Comparison of ENCODE assay signal across 8 cellular contexts in genomic region chr10:73251683-73252444, GRCh38. TPM values are rescaled to one million over a fixed set of nuclear protein-coding genes. Genes with fewer than 3 reads are reported as not detected.
DNase-seq lines count a peak whose midpoint lies in the region; ATAC-seq and TF ChIP-seq lines count a peak whose summit lies in the region.

No MANE protein-coding gene starts in this region.

- H3K4me1 Mint-ChIP-seq in stimulated activated effector memory CD8-positive, alpha-beta T cell treated with anti-CD3 and anti-CD28 coated beads, Interleukin-12 subunit alpha, Interleukin-12 subunit beta, amount 100 ng/mL, for 72 hours = peaks cover 27% of the 10 kb centered on the region

- H3K27ac ChIP-seq in HUES64 (ENCODE audit: low read depth, low read length) = peak overlapping the region; percentile 86
- peak overlapping the region; percentile 83 to 99 (median 92) for H3K27ac ChIP-seq in adrenal gland
- H3K27ac ChIP-seq in iPS-20b (ENCODE audit: low read length) = peak overlapping the region; percentile 92

- H3K4me3 ChIP-seq in HUES64 (ENCODE audit: low read length) = peak overlapping the region; percentile 80
- peak overlapping the region; percentile 15 to 95 (median 72) for H3K4me3 ChIP-seq in adrenal gland
- peak overlapping the region; percentile 91 for H3K4me3 ChIP-seq in iPS-20b (ENCODE audit: low read length)

- TF ChIP-seq POLR2A in adrenal gland (IDR thresholded peaks at IDR 0.05) = no peak

- TF ChIP-seq CTCF in adrenal gland (IDR thresholded peaks at IDR 0.05) = no peak

- H3K9me3 Mint-ChIP-seq in stimulated activated effector memory CD8-positive, alpha-beta T cell treated with anti-CD3 and anti-CD28 coated beads, Interleukin-12 subunit alpha, Interleukin-12 subunit beta, amount 100 ng/mL, for 72 hours = no peaks in the 10 kb centered on the region

- no peaks in the 10 kb centered on the region for H3K9me3 ChIP-seq in HUES64 (ENCODE audit: insufficient read depth, low read depth, low read length)
- H3K9me3 ChIP-seq in adrenal gland (replicated peaks in 1 of 3) = no peaks in the 10 kb centered on the region
- H3K9me3 ChIP-seq in iPS-20b (ENCODE audit: insufficient read depth, low read depth, low read length) = no peaks in the 10 kb centered on the region

- WGBS in HUES64 = 14% methylated on average over 23 of the region's 23 CpGs
- WGBS in adrenal gland, 4 donors = 13 to 21% (median 15%) methylated on average over 6 to 23 of the region's 23 CpGs

- H3K36me3 Mint-ChIP-seq in stimulated activated effector memory CD8-positive, alpha-beta T cell treated with anti-CD3 and anti-CD28 coated beads, Interleukin-12 subunit alpha, Interleukin-12 subunit beta, amount 100 ng/mL, for 72 hours = peaks cover 60% of the 10 kb centered on the region

- H3K27ac Mint-ChIP-seq in stimulated activated effector memory CD8-positive, alpha-beta T cell treated with anti-CD3 and anti-CD28 coated beads, Interleukin-12 subunit alpha, Interleukin-12 subunit beta, amount 100 ng/mL, for 72 hours = peak overlapping the region; percentile 97

- H3K4me3 Mint-ChIP-seq in stimulated activated effector memory CD8-positive, alpha-beta T cell treated with anti-CD3 and anti-CD28 coated beads, Interleukin-12 subunit alpha, Interleukin-12 subunit beta, amount 100 ng/mL, for 72 hours = peak overlapping the region; percentile 92

- intact Hi-C loops in adrenal gland (cut with DNase I) = no loop called here

- H3K9ac ChIP-seq in HUES64 (ENCODE audit: low read depth, low read length) (peak overlapping the region; percentile 90), iPS-20b (ENCODE audit: low read depth, low read length) (peak overlapping the region; percentile 94)

- H3K36me3 ChIP-seq in HUES64 (ENCODE audit: insufficient read depth, low read length) (peaks cover 24% of the 10 kb centered on the region), adrenal gland (replicated peaks in 1 of 2) (peaks cover 0 to 10% of the 10 kb centered on the region in 2 donors), iPS-20b (ENCODE audit: insufficient read depth, low read depth, low read length) (peaks cover 32% of the 10 kb centered on the region)

- H3K4me1 ChIP-seq in HUES64 (ENCODE audit: insufficient read depth, low read length) (peaks cover 5% of the 10 kb centered on the region; the same call in 1 of the 2 replicates), adrenal gland (replicated peaks in 1 of 2) (peaks cover 23 to 32% of the 10 kb centered on the region in 2 donors), iPS-20b (ENCODE audit: insufficient read depth, low read length) (peaks cover 5% of the 10 kb centered on the region; the same call in 1 of the 2 replicates)

- DNase-seq in activated CD8-positive, alpha-beta memory T cell treated with anti-CD3 and anti-CD28 coated beads for 24 hours = peak; percentile 66
- no peak for DNase-seq in activated CD8-positive, alpha-beta memory T cell treated with anti-CD3 and anti-CD28 coated beads, Interleukin-2, amount 50 U/mL, for 4 hours
- peak in 5 of 7 donors; percentile 19 to 55 (median 34) for DNase-seq in adrenal gland
- DNase-seq in stimulated activated effector memory CD8-positive, alpha-beta T cell treated with anti-CD3 and anti-CD28 coated beads, Interleukin-12 subunit alpha, Interleukin-12 subunit beta, amount 100 ng/mL, for 72 hours (ENCODE audit: low spot score in 2 of 2) = peak in 1 of 2 donors; percentile 53

- no peaks in the 10 kb centered on the region for H3K27me3 ChIP-seq in HUES64 (ENCODE audit: insufficient read depth, low read length)
- no peaks in the 10 kb centered on the region for H3K27me3 ChIP-seq in adrenal gland
- H3K27me3 ChIP-seq in iPS-20b (ENCODE audit: insufficient read depth, low read length) = no peaks in the 10 kb centered on the region

- peak; percentile 83 for ATAC-seq in stimulated activated effector memory CD8-positive, alpha-beta T cell treated with anti-CD3 and anti-CD28 coated beads, Interleukin-12 subunit alpha, Interleukin-12 subunit beta, amount 100 ng/mL, for 72 hours
- no peak for ATAC-seq in GM19023 (IDR thresholded peaks at IDR 0.05; ENCODE audit: unreplicated experiment)
- no peak for ATAC-seq in GM21381 (IDR thresholded peaks at IDR 0.05; ENCODE audit: unreplicated experiment)

RNA-seq across cellular contexts. Expression of gene MRPS16, which starts 0.6 kb away (rescaled TPM):
- polyA plus RNA-seq in HUES64 (2013, experiment 1 of 2) = 121 TPM
- polyA plus RNA-seq in HUES64 (2013, experiment 2 of 2) = 120 TPM
- 100 to 1,000 TPM in 4 of 8 donors, 10 to 100 TPM in 4; 37.6 to 128 (median 87.9) TPM for total RNA-seq in adrenal gland
- polyA plus RNA-seq in adrenal gland = 10 to 100 TPM; 46.9 to 92.6 (median 82.7) TPM

RNA-seq across cellular contexts. Expression of gene DNAJC9, which starts 4.8 kb away (rescaled TPM):
- polyA plus RNA-seq in HUES64 (2013, experiment 1 of 2) = 32.8 TPM
- polyA plus RNA-seq in HUES64 (2013, experiment 2 of 2) = 30.3 TPM
- total RNA-seq in adrenal gland = 10 to 100 TPM; 10.6 to 23.3 (median 13.7) TPM
- polyA plus RNA-seq in adrenal gland = 10 to 100 TPM; 12.6 to 17.3 (median 13.3) TPM
